28 cellular contexts compared by ENCODE assay signal in genomic region chr10:132802694-132803320, GRCh38. TPM values are rescaled to one million over a fixed set of nuclear protein-coding genes. Genes with fewer than 3 reads are reported as not detected.
DNase-seq lines count a peak whose midpoint lies in the region; ATAC-seq and TF ChIP-seq lines count a peak whose summit lies in the region.
"Had no signal": no experiment of that assay in that cellular context is flagged by ENCODE, and none has a peak within 500 bp of the region (broad histone marks: within the 10 kb centered on the region; RNA-seq: fewer than 3 reads in every experiment).

No MANE protein-coding gene starts in this region.

- H3K27me3 ChIP-seq in WERI-Rb-1 (ENCODE audit: insufficient read depth, low read depth, severe bottlenecking), result no peaks in the 10 kb centered on the region

- DNase-seq in ELF-1 (ENCODE audit: low read depth, low spot score) (peak; percentile 43), HT-29 (ENCODE audit: low spot score) (peak; percentile 14), WERI-Rb-1 (peak; percentile 42), iPS-NIHi7 (ENCODE audit: extremely low spot score) (peak; percentile 69), type B pancreatic cell (ENCODE audit: extremely low spot score, unreplicated experiment) (no peak), inferior parietal cortex (ENCODE audit: extremely low spot score) (no peak)
- DNase-seq: Calu3; CD8-positive, alpha-beta memory T cell; DMS153; GDM1; Kasumi-1; NCI-H1048; NCI-H1436; NCI-H1930; NCI-H345; NCI-H524; NCI-H774; NK-92 treated with Interleukin-12 subunit alpha and Interleukin-12 subunit beta, amount 100 ng/mL, for 24 hours; SIG-M5 had no signal

- no peak overlapping the region for H3K4me3 Mint-ChIP-seq in type B pancreatic cell
- H3K4me3 Mint-ChIP-seq: CD8-positive, alpha-beta memory T cell; IgD-negative memory B cell had no signal

- no peaks in the 10 kb centered on the region for H3K9me3 ChIP-seq in WERI-Rb-1 (ENCODE audit: severe bottlenecking)
- H3K9me3 ChIP-seq: HAP-1 had no signal

- H3K27ac Mint-ChIP-seq in type B pancreatic cell, result no peak overlapping the region
- H3K27ac Mint-ChIP-seq: CD8-positive, alpha-beta memory T cell had no signal

- H3K9me3 Mint-ChIP-seq in type B pancreatic cell, result no peaks in the 10 kb centered on the region
- H3K9me3 Mint-ChIP-seq: CD8-positive, alpha-beta memory T cell; IgD-negative memory B cell had no signal

- H3K4me3 ChIP-seq in WERI-Rb-1 (ENCODE audit: low read depth, low read length), result no peak overlapping the region
- H3K4me3 ChIP-seq: HAP-1 had no signal

- no peak for ATAC-seq in HG02623 (IDR thresholded peaks at IDR 0.05; ENCODE audit: unreplicated experiment)
- no peak for ATAC-seq in GM19035 (IDR thresholded peaks at IDR 0.05; ENCODE audit: unreplicated experiment)
- ATAC-seq: Panc1, SK-N-SH treated with all-trans-retinoic acid at 6 μM for 48 hours had no signal

- no peaks in the 10 kb centered on the region for H3K36me3 ChIP-seq in WERI-Rb-1
- H3K36me3 ChIP-seq: HAP-1 had no signal

- H3K27ac ChIP-seq in WERI-Rb-1, result no peak overlapping the region
- H3K27ac ChIP-seq: C4-2B had no signal

- peaks cover 11% of the 10 kb centered on the region for H3K4me1 Mint-ChIP-seq in type B pancreatic cell (ENCODE audit: unreplicated experiment)
- H3K4me1 Mint-ChIP-seq: CD8-positive, alpha-beta memory T cell; IgD-negative memory B cell had no signal

- no peaks in the 10 kb centered on the region for H3K36me3 Mint-ChIP-seq in type B pancreatic cell
- H3K36me3 Mint-ChIP-seq: CD8-positive, alpha-beta memory T cell; IgD-negative memory B cell had no signal

- H3K27me3 Mint-ChIP-seq in type B pancreatic cell, result peaks cover 11% of the 10 kb centered on the region

- TF ChIP-seq CTCF in WERI-Rb-1 (IDR thresholded peaks at IDR 0.05; ENCODE audit: low read depth, low read length) (peak; percentile 53), type B pancreatic cell (conservative IDR thresholded peaks at IDR 0.05) (no peak)

RNA-seq across cellular contexts. Expression of gene NKX6-2, which starts 16.9 kb away (rescaled TPM):
- total RNA-seq in HT-29 (2014; rRNA removed; shearing (Covaris generic)), result not detected in 2 replicates
- 0.14 and 0.26 TPM in 2 replicates for total RNA-seq in type B pancreatic cell (ENCODE audit: low replicate concordance)
- total RNA-seq: A172; Calu3; CD8-positive, alpha-beta memory T cell; MCF 10A had no signal

Comparison
In these comparisons a context has a peak if more than half of its experiments do, and no peak if none do; other contexts are left out.
1. DNase-seq: peak in ELF-1 (single experiment), HT-29 (single experiment), WERI-Rb-1 (single experiment) and iPS-NIHi7 (single experiment); none in type B pancreatic cell (single experiment) and inferior parietal cortex (single experiment).